10 cellular contexts compared by ENCODE assay signal in the genomic region with DNA sequence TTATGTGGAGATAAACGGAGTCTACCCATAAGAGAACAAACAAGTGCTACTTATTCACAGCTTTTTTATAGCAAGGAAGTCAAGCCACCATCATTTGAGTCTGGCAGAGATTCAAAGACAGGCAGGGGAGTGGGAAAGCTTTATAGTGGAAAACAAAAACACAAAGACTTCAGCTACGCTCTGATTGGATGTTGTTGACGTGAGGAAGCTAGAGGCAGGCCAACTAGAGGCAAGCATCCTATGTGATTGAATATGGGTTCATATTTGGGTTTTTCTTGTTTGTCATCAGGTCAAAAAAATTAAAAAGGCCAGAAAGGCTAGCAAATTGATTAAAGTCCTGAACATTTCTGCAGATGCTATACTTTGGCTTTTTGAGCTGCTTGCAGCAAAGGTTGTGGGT. TPM values are rescaled to one million over a fixed set of nuclear protein-coding genes. Genes with fewer than 3 reads are reported as not detected.
DNase-seq lines count a peak whose midpoint lies in the region; ATAC-seq, FAIRE-seq and TF ChIP-seq lines count a peak whose summit lies in the region.
"Had no signal": no experiment of that assay in that cellular context is flagged by ENCODE, and none has a peak within 500 bp of the region (broad histone marks: within the 10 kb centered on the region; RNA-seq: fewer than 3 reads in every experiment).

No MANE protein-coding gene starts in this region.

- TF ChIP-seq POLR2A in HepG2 (IDR thresholded peaks at IDR 0.05; ENCODE audit: insufficient read depth in 1 of 2, low read depth in 2 of 2, low read length in 2 of 2) (no peak), right lobe of liver (IDR thresholded peaks at IDR 0.05) (no peak)

- H3K9me3 ChIP-seq in HepG2 (ENCODE audit: low read length) (no peaks in the 10 kb centered on the region), right lobe of liver (no peaks in the 10 kb centered on the region), trophoblast cell (ENCODE audit: insufficient read depth, low read depth, low read length) (no peaks in the 10 kb centered on the region)
- H3K9me3 ChIP-seq: upper lobe of left lung had no signal

- 0 out of 2 replicates have a peak, but pooled peaks cover 7% of the 10 kb centered on the region for H3K4me1 ChIP-seq in HepG2 (ENCODE audit: insufficient read depth, low read length)
- peaks cover 0 to 2% (median 0%) of the 10 kb centered on the region in 4 donors for H3K4me1 ChIP-seq in right lobe of liver
- no peaks in the 10 kb centered on the region for H3K4me1 ChIP-seq in trophoblast cell (ENCODE audit: control insufficient read depth in 1 of 2, insufficient read depth in 2 of 2, low read length in 2 of 2)
- H3K4me1 ChIP-seq: upper lobe of left lung had no signal

- no TSS peak for BruUV-seq in HepG2 (replicated peaks; lab: Mats Ljungman, UMichigan)

- no peaks in the 10 kb centered on the region for H3K27me3 ChIP-seq in HepG2 (ENCODE audit: control insufficient read depth in 1 of 2, insufficient read depth in 2 of 2, low read length in 2 of 2)
- no peaks in the 10 kb centered on the region for H3K27me3 ChIP-seq in right lobe of liver
- H3K27me3 ChIP-seq in trophoblast cell (ENCODE audit: insufficient read depth, low read length) = no peaks in the 10 kb centered on the region
- H3K27me3 ChIP-seq: upper lobe of left lung had no signal

- no peak for TF ChIP-seq RAD21 in HepG2 (CRISPR knock-in tag; IDR thresholded peaks at IDR 0.05)

- TF ChIP-seq CTCF in HepG2 (CRISPR knock-in tag; IDR thresholded peaks at IDR 0.05) (no peak), right lobe of liver (IDR thresholded peaks at IDR 0.05) (no peak), D721Med (IDR thresholded peaks at IDR 0.05; ENCODE audit: insufficient read depth, missing control alignments) (no peak)

- WGBS in HepG2 (ENCODE audit: low lambda C conversion rate) = 79% methylated on average over 3 of the region's 3 CpGs
- WGBS in right lobe of liver (ENCODE audit: insufficient coverage, low coverage, low lambda C conversion rate, missing lambda C conversion rate) = 60% methylated on average over 3 of the region's 3 CpGs
- no CpG with 5 or more reads among the region's 3 CpGs for WGBS in trophoblast cell (ENCODE audit: extremely low coverage, insufficient coverage, insufficient read length)

- POLR2A ChIA-PET in HepG2 (lab: Yijun Ruan, JAX) = no interaction called here

- H3K18ac ChIP-seq in trophoblast cell (ENCODE audit: low read length) = no peak overlapping the region

- H2BK12ac ChIP-seq in trophoblast cell (ENCODE audit: low read length) = no peak overlapping the region

- in situ Hi-C loops in HepG2 (cut with HindIII; ENCODE audit: extremely low pct_ligation_motif_present, low pct_unique_long_range_greater_than_20kb) = no loop called here
- in situ Hi-C loops in SK-MEL-5 (cut with HindIII; ENCODE audit: low pct_unique_long_range_greater_than_20kb, low sequenced_read_pairs) = no loop called here

- CTCF ChIA-PET in HepG2 (lab: Yijun Ruan, JAX; ENCODE audit: low intra/inter-chr PET ratio, low total read pairs) = no interaction called here

- H3K9ac ChIP-seq in HepG2 (ENCODE audit: insufficient read depth, low read depth, low read length) (no peak overlapping the region), trophoblast cell (ENCODE audit: low read length) (no peak overlapping the region)

- no peaks in the 10 kb centered on the region for H4K20me1 ChIP-seq in HepG2 (ENCODE audit: insufficient read depth, low read length)

- no peak for ATAC-seq in HepG2
- no peak for ATAC-seq in right lobe of liver
- ATAC-seq in HG03159 (IDR thresholded peaks at IDR 0.05; ENCODE audit: unreplicated experiment) = no peak

- intact Hi-C loops in HepG2 (cut with micrococcal nuclease; ENCODE audit: unreplicated experiment) = loop anchor here (5.0 kb wide), 1 partner anchor 103 kb away; the partner anchor contains the start of gene MORF4L2
- intact Hi-C loops in right lobe of liver (cut with DNase I) = no loop called here

- no peak overlapping the region for H4K8ac ChIP-seq in trophoblast cell (ENCODE audit: low read depth, low read length)

- H3K27ac ChIP-seq in HepG2 (ENCODE audit: extremely low read length, insufficient read depth, low read length) (no peak overlapping the region), right lobe of liver (no peak overlapping the region), trophoblast cell (ENCODE audit: low read depth, low read length) (no peak overlapping the region)

- no peak overlapping the region for H2BK120ac ChIP-seq in trophoblast cell (ENCODE audit: insufficient read depth, low read length, poor library complexity)

- 0 out of 6 replicates have a peak overlapping the region, but pooled peaks of 1 of the 3 experiments have one; percentile 64 for H3K4me3 ChIP-seq in HepG2 (replicated peaks in 1 of 3; ENCODE audit: insufficient read depth in 1 of 3, low read depth in 2 of 3, low read length in 3 of 3)
- no peak overlapping the region for H3K4me3 ChIP-seq in right lobe of liver
- H3K4me3 ChIP-seq in trophoblast cell (ENCODE audit: low read depth, low read length) = no peak overlapping the region

- H3K36me3 ChIP-seq in HepG2 (replicated peaks in 1 of 2; ENCODE audit: control insufficient read depth in 1 of 2, insufficient read depth in 2 of 2, low read length in 2 of 2) = no peaks in the 10 kb centered on the region
- no peaks in the 10 kb centered on the region for H3K36me3 ChIP-seq in right lobe of liver
- H3K36me3 ChIP-seq in trophoblast cell (ENCODE audit: control insufficient read depth in 1 of 2, insufficient read depth in 2 of 2, low read length in 2 of 2) = peaks cover 2 to 3% of the 10 kb centered on the region in 2 experiments
- H3K36me3 ChIP-seq: upper lobe of left lung had no signal

- H3K14ac ChIP-seq in trophoblast cell (ENCODE audit: low read length) = no peak overlapping the region

- no peak for FAIRE-seq in HepG2 (lab: Jason Lieb, UNC)
- FAIRE-seq in D721Med (lab: Jason Lieb, UNC) = no peak
- FAIRE-seq in frontal cortex (lab: Jason Lieb, UNC) = no peak
- FAIRE-seq: K562 had no signal

- H3K79me2 ChIP-seq in HepG2 (ENCODE audit: insufficient read depth, low read length) = peaks cover 3% of the 10 kb centered on the region
- peaks cover 5% of the 10 kb centered on the region for H3K79me2 ChIP-seq in trophoblast cell (ENCODE audit: control insufficient read depth, insufficient read depth, low read length, poor library complexity)

- DNase-seq in HepG2 (ENCODE audit: low spot score) = no peak
- DNase-seq in right lobe of liver = no peak
- peak; percentile 31 for DNase-seq in SK-MEL-5 (ENCODE audit: low read depth, low spot score)
- peak; percentile 19 for DNase-seq in inferior parietal cortex (ENCODE audit: extremely low spot score)
- DNase-seq in trophoblast cell = no peak
- DNase-seq in D721Med (ENCODE audit: insufficient read length, low spot score) = no peak
- no peak for DNase-seq in frontal cortex (ENCODE audit: low spot score in 2 of 2)

- H3K79me1 ChIP-seq in trophoblast cell (ENCODE audit: low read length) = no peaks in the 10 kb centered on the region

- H3K23ac ChIP-seq in trophoblast cell (ENCODE audit: low read length) = no peak overlapping the region

- H3K4ac ChIP-seq in trophoblast cell (ENCODE audit: low read depth, low read length) = no peak overlapping the region

- TF ChIP-seq EP300 in HepG2 (IDR thresholded peaks at IDR 0.05; ENCODE audit: low read depth in 2 of 2, low read length in 2 of 2) (no peak), HepG2 (CRISPR knock-in tag; IDR thresholded peaks at IDR 0.05; ENCODE audit: borderline replicate concordance) (no peak)

- no peak overlapping the region for H2AK5ac ChIP-seq in trophoblast cell (ENCODE audit: low read length)

- H4K91ac ChIP-seq in trophoblast cell (ENCODE audit: low read depth, low read length) = no peak overlapping the region

- no peak overlapping the region for H2BK5ac ChIP-seq in trophoblast cell (ENCODE audit: low read depth, low read length, poor library complexity)

- H3K4me2 ChIP-seq in HepG2 (ENCODE audit: low read depth, low read length) (peak overlapping the region; percentile 49), trophoblast cell (ENCODE audit: low read length) (no peak overlapping the region)

- H2AFZ ChIP-seq in HepG2 (ENCODE audit: low read length) (no peak overlapping the region), trophoblast cell (ENCODE audit: insufficient read depth, low read length, poor library complexity) (no peak overlapping the region)

- H4K12ac ChIP-seq in trophoblast cell (ENCODE audit: low read depth, low read length) = no peak overlapping the region

RNA-seq across cellular contexts. Expression of gene TCEAL4, which starts 0.7 kb away (rescaled TPM):
- total RNA-seq in HepG2 (2016; rRNA removed; fragmentation: Illumina TruSeq; extraction: Trizol) (31.0 and 36.1 TPM in 2 replicates), right lobe of liver (10 to 100 TPM; 23.3 to 34.5 (median 28.1) TPM), frontal cortex (54.2 TPM)
- total RNA-seq in HepG2 (2016; cell fraction: cytosol; rRNA removed; fragmentation: Illumina TruSeq; extraction: Trizol; ENCODE audit: low read depth) = 13.0 and 14.9 TPM in 2 replicates
- 31.3 and 40.7 TPM in 2 replicates for total RNA-seq in HepG2 (2016; cell fraction: insoluble cytoplasmic fraction; rRNA removed; fragmentation: Illumina TruSeq; extraction: Trizol)
- total RNA-seq in HepG2 (2016; cell fraction: membrane; rRNA removed; fragmentation: Illumina TruSeq; extraction: Trizol) = 13.2 and 13.9 TPM in 2 replicates
- 14.6 TPM in 2 replicates for total RNA-seq in HepG2 (2016; cell fraction: nucleus; rRNA removed; fragmentation: Illumina TruSeq; extraction: Trizol)
- polyA plus RNA-seq in HepG2 (2011; rRNA removed) = 12.6 and 13.3 TPM in 2 replicates
- 6.5 and 10.6 TPM in 2 replicates for polyA plus RNA-seq in HepG2 (2011; cell fraction: cytosol; rRNA removed)
- polyA plus RNA-seq in HepG2 (2011; cell fraction: nucleus; rRNA removed) = 8.1 and 10.6 TPM in 2 replicates
- polyA plus RNA-seq in HepG2 (2012) = 36.2 and 51.2 TPM in 2 replicates
- polyA plus RNA-seq in HepG2 (2016; cell fraction: cytosol; fragmentation: Illumina TruSeq; extraction: Trizol; ENCODE audit: low read depth) = 10.2 and 12.2 TPM in 2 replicates
- 66.3 and 74.1 TPM in 2 replicates for polyA plus RNA-seq in HepG2 (2016; cell fraction: insoluble cytoplasmic fraction; fragmentation: Illumina TruSeq; extraction: Trizol; ENCODE audit: low read depth)
- polyA plus RNA-seq in HepG2 (2016; cell fraction: membrane; fragmentation: Illumina TruSeq; extraction: Trizol; ENCODE audit: low read depth) = 12.4 and 16.1 TPM in 2 replicates
- 43.6 and 49.8 TPM in 2 replicates for polyA plus RNA-seq in HepG2 (2016; cell fraction: nucleus; fragmentation: Illumina TruSeq; extraction: Trizol; ENCODE audit: insufficient read depth, low read depth)
- 3.5 and 13.0 TPM in 2 replicates for polyA minus RNA-seq in HepG2 (2011; rRNA and poly(A)+ RNA removed; ENCODE audit: low replicate concordance)
- 5.4 and 6.7 TPM in 2 replicates for polyA minus RNA-seq in HepG2 (2011; cell fraction: cytosol; rRNA and poly(A)+ RNA removed)
- polyA minus RNA-seq in HepG2 (2011; cell fraction: nucleus; rRNA and poly(A)+ RNA removed) = 7.1 and 8.2 TPM in 2 replicates
- total RNA-seq in SK-MEL-5 (2014; rRNA removed; shearing (Covaris generic)) = 79.6 and 83.2 TPM in 2 replicates
- polyA plus RNA-seq in SK-MEL-5 (2015; cell fraction: cytosol; rRNA removed) = 92.1 and 102 TPM in 2 replicates
- polyA plus RNA-seq in SK-MEL-5 (2015; cell fraction: nucleus; rRNA removed) = 39.1 and 62.1 TPM in 2 replicates
- polyA plus RNA-seq in trophoblast cell (2013) = 75.0 and 80.5 TPM in 2 replicates

RNA-seq across cellular contexts. Expression of gene TCEAL3, which starts 23.2 kb away (rescaled TPM):
- 0.09 TPM in 1 of 2 replicates, not detected in the other for total RNA-seq in HepG2 (2016; rRNA removed; fragmentation: Illumina TruSeq; extraction: Trizol)
- not detected in 2 replicates for total RNA-seq in HepG2 (2016; cell fraction: cytosol; rRNA removed; fragmentation: Illumina TruSeq; extraction: Trizol; ENCODE audit: low read depth)
- total RNA-seq in HepG2 (2016; cell fraction: insoluble cytoplasmic fraction; rRNA removed; fragmentation: Illumina TruSeq; extraction: Trizol) = 0.22 TPM in 1 of 2 replicates, not detected in the other
- total RNA-seq in HepG2 (2016; cell fraction: membrane; rRNA removed; fragmentation: Illumina TruSeq; extraction: Trizol) = not detected in 2 replicates
- total RNA-seq in HepG2 (2016; cell fraction: nucleus; rRNA removed; fragmentation: Illumina TruSeq; extraction: Trizol) = 0.53 TPM in 1 of 2 replicates, not detected in the other
- 0.08 and 0.12 TPM in 2 replicates for polyA plus RNA-seq in HepG2 (2011; rRNA removed)
- not detected in 2 replicates for polyA plus RNA-seq in HepG2 (2011; cell fraction: cytosol; rRNA removed)
- polyA plus RNA-seq in HepG2 (2011; cell fraction: nucleus; rRNA removed) = 0.40 TPM in 1 of 2 replicates, not detected in the other
- 0.21 and 0.27 TPM in 2 replicates for polyA plus RNA-seq in HepG2 (2012)
- polyA plus RNA-seq in HepG2 (2016; cell fraction: cytosol; fragmentation: Illumina TruSeq; extraction: Trizol; ENCODE audit: low read depth) = not detected in 2 replicates
- not detected in 2 replicates for polyA plus RNA-seq in HepG2 (2016; cell fraction: insoluble cytoplasmic fraction; fragmentation: Illumina TruSeq; extraction: Trizol; ENCODE audit: low read depth)
- polyA plus RNA-seq in HepG2 (2016; cell fraction: membrane; fragmentation: Illumina TruSeq; extraction: Trizol; ENCODE audit: low read depth) = not detected in 2 replicates
- polyA plus RNA-seq in HepG2 (2016; cell fraction: nucleus; fragmentation: Illumina TruSeq; extraction: Trizol; ENCODE audit: insufficient read depth, low read depth) = 0.46 and 0.73 TPM in 2 replicates
- not detected in 2 replicates for polyA minus RNA-seq in HepG2 (2011; rRNA and poly(A)+ RNA removed; ENCODE audit: low replicate concordance)
- polyA minus RNA-seq in HepG2 (2011; cell fraction: cytosol; rRNA and poly(A)+ RNA removed) = not detected in 2 replicates
- 0.37 TPM in 1 of 2 replicates, not detected in the other for polyA minus RNA-seq in HepG2 (2011; cell fraction: nucleus; rRNA and poly(A)+ RNA removed)
- 1 to 10 TPM; 1.1 to 3.8 (median 2.0) TPM for total RNA-seq in right lobe of liver
- total RNA-seq in SK-MEL-5 (2014; rRNA removed; shearing (Covaris generic)) = 4.4 and 5.6 TPM in 2 replicates
- polyA plus RNA-seq in SK-MEL-5 (2015; cell fraction: cytosol; rRNA removed) = 9.2 and 14.7 TPM in 2 replicates
- polyA plus RNA-seq in SK-MEL-5 (2015; cell fraction: nucleus; rRNA removed) = 1.8 and 3.5 TPM in 2 replicates
- polyA plus RNA-seq in trophoblast cell (2013) = 12.4 and 12.6 TPM in 2 replicates
- total RNA-seq in frontal cortex = 9.8 TPM
- total RNA-seq: K562 had no signal
- polyA plus RNA-seq: K562 had no signal

RNA-seq across cellular contexts. Expression of gene TCEAL1, which starts 44.2 kb away (rescaled TPM):
- 14.8 and 23.1 TPM in 2 replicates for total RNA-seq in HepG2 (2016; rRNA removed; fragmentation: Illumina TruSeq; extraction: Trizol)
- total RNA-seq in HepG2 (2016; cell fraction: cytosol; rRNA removed; fragmentation: Illumina TruSeq; extraction: Trizol; ENCODE audit: low read depth) = 7.1 TPM in 2 replicates
- total RNA-seq in HepG2 (2016; cell fraction: insoluble cytoplasmic fraction; rRNA removed; fragmentation: Illumina TruSeq; extraction: Trizol) = 15.5 and 21.7 TPM in 2 replicates
- 13.2 and 14.2 TPM in 2 replicates for total RNA-seq in HepG2 (2016; cell fraction: membrane; rRNA removed; fragmentation: Illumina TruSeq; extraction: Trizol)
- 10.2 and 10.3 TPM in 2 replicates for total RNA-seq in HepG2 (2016; cell fraction: nucleus; rRNA removed; fragmentation: Illumina TruSeq; extraction: Trizol)
- 9.4 and 11.2 TPM in 2 replicates for polyA plus RNA-seq in HepG2 (2011; rRNA removed)
- 8.4 and 10.8 TPM in 2 replicates for polyA plus RNA-seq in HepG2 (2011; cell fraction: cytosol; rRNA removed)
- polyA plus RNA-seq in HepG2 (2011; cell fraction: nucleus; rRNA removed) = 5.6 and 9.0 TPM in 2 replicates
- polyA plus RNA-seq in HepG2 (2012) = 11.4 and 14.8 TPM in 2 replicates
- 7.0 and 7.2 TPM in 2 replicates for polyA plus RNA-seq in HepG2 (2016; cell fraction: cytosol; fragmentation: Illumina TruSeq; extraction: Trizol; ENCODE audit: low read depth)
- 34.4 and 35.1 TPM in 2 replicates for polyA plus RNA-seq in HepG2 (2016; cell fraction: insoluble cytoplasmic fraction; fragmentation: Illumina TruSeq; extraction: Trizol; ENCODE audit: low read depth)
- polyA plus RNA-seq in HepG2 (2016; cell fraction: membrane; fragmentation: Illumina TruSeq; extraction: Trizol; ENCODE audit: low read depth) = 13.5 and 14.8 TPM in 2 replicates
- polyA plus RNA-seq in HepG2 (2016; cell fraction: nucleus; fragmentation: Illumina TruSeq; extraction: Trizol; ENCODE audit: insufficient read depth, low read depth) = 19.1 and 20.7 TPM in 2 replicates
- 2.3 and 4.0 TPM in 2 replicates for polyA minus RNA-seq in HepG2 (2011; rRNA and poly(A)+ RNA removed; ENCODE audit: low replicate concordance)
- 3.3 and 3.9 TPM in 2 replicates for polyA minus RNA-seq in HepG2 (2011; cell fraction: cytosol; rRNA and poly(A)+ RNA removed)
- polyA minus RNA-seq in HepG2 (2011; cell fraction: nucleus; rRNA and poly(A)+ RNA removed) = 3.2 and 3.9 TPM in 2 replicates
- 10 to 100 TPM in 2 of 6 experiments, 1 to 10 TPM in 4; 5.6 to 14.6 (median 7.8) TPM for total RNA-seq in right lobe of liver
- total RNA-seq in SK-MEL-5 (2014; rRNA removed; shearing (Covaris generic)) = 23.2 and 28.6 TPM in 2 replicates
- 22.7 and 22.9 TPM in 2 replicates for polyA plus RNA-seq in SK-MEL-5 (2015; cell fraction: cytosol; rRNA removed)
- 58.2 and 66.5 TPM in 2 replicates for polyA plus RNA-seq in SK-MEL-5 (2015; cell fraction: nucleus; rRNA removed)
- 13.1 and 14.0 TPM in 2 replicates for polyA plus RNA-seq in trophoblast cell (2013)
- total RNA-seq in frontal cortex = 57.5 TPM

Comparison
In these comparisons a context has a peak if more than half of its experiments do, and no peak if none do; other contexts are left out.
1. DNase-seq: peak in SK-MEL-5 (single experiment) and inferior parietal cortex (single experiment); none in HepG2 (single experiment), right lobe of liver (0 of 3), trophoblast cell (0 of 2), D721Med (single experiment) and frontal cortex (0 of 2).